Comparison of ENCODE assay signal across 15 cellular contexts in the genomic region with DNA sequence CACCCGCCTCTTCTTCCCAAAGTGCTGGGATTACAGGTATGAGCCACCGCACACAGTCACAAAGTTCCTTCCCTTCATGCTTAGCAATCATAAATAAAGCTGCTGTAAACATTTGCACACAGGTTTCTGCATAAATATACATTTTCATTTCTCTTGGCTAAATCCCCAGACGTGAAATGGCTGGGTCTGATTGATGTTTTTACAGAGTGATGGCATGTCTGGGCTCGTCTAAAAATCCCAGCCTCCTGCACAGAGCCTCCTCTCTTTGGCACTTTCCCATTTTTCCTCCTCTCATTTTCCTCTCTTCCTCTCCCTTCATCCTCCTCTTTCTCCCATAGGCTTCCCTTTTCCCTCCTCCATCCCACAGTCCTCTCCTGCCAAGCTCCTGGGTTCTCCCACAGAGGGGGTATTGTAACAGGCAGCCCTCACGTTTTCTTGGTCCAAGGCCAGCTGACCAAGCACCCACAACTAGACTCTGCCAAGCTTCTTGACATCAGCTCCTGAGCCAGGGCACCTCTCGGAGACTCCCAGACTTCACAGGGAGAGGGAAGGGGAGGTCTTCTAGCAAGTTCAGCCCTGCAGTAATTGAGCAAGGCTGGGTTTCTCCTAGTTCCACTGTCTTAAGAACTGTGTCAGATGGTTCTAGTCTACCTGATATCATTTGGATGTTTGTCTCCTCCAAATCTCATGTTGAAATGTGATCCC. TPM values are rescaled to one million over a fixed set of nuclear protein-coding genes. Genes with fewer than 3 reads are reported as not detected.
"Had no signal": no experiment of that assay in that cellular context is flagged by ENCODE, and none has a peak within 500 bp of the region (broad histone marks: within the 10 kb centered on the region; RNA-seq: fewer than 3 reads in every experiment).

No MANE protein-coding gene starts in this region.

- H3K4me1 ChIP-seq: body of pancreas had no signal

- ATAC-seq: body of pancreas; right cardiac atrium; stimulated activated effector memory CD8-positive, alpha-beta T cell treated with anti-CD3 and anti-CD28 coated beads, Interleukin-12 subunit alpha, Interleukin-12 subunit beta, amount 100 ng/mL, for 72 hours had no signal

- H3K4me3 ChIP-seq: body of pancreas, dorsolateral prefrontal cortex, transverse colon had no signal

- H3K36me3 ChIP-seq: transverse colon had no signal

- H3K27ac ChIP-seq: body of pancreas, dorsolateral prefrontal cortex, transverse colon had no signal

- H3K36me3 Mint-ChIP-seq: activated naive CD4-positive, alpha-beta T cell treated with anti-CD3 and anti-CD28 coated beads, Interleukin-2, amount 50 U/mL, for 24 hours; stimulated activated effector memory CD8-positive, alpha-beta T cell treated with anti-CD3 and anti-CD28 coated beads, Interleukin-12 subunit alpha, Interleukin-12 subunit beta, amount 100 ng/mL, for 72 hours had no signal

- H3K9me3 ChIP-seq: body of pancreas, transverse colon had no signal

- H3K27ac Mint-ChIP-seq: activated CD4-positive, alpha-beta T cell treated with anti-CD3 and anti-CD28 coated beads, Interleukin-2, amount 10 ng/mL, durations not matched to agents 7 days and 5 days; activated naive CD4-positive, alpha-beta T cell treated with anti-CD3 and anti-CD28 coated beads, Interleukin-2, amount 50 U/mL, for 24 hours; activated T-helper 2 cell treated with anti-CD3 and anti-CD28 coated beads, Interferon-gamma antibody, Interleukin-2, Interleukin-4, amounts not matched to agents 10 μg/mL and 5 μg/mL and 100 μg/mL, durations not matched to agents 14 hours and 24 hours and 36 hours; stimulated activated effector memory CD8-positive, alpha-beta T cell treated with anti-CD3 and anti-CD28 coated beads, Interleukin-12 subunit alpha, Interleukin-12 subunit beta, amount 100 ng/mL, for 72 hours had no signal

- H3K27me3 Mint-ChIP-seq: activated naive CD4-positive, alpha-beta T cell treated with anti-CD3 and anti-CD28 coated beads, Interleukin-2, amount 50 U/mL, for 24 hours had no signal

- H3K4me3 Mint-ChIP-seq: activated CD4-positive, alpha-beta T cell treated with anti-CD3 and anti-CD28 coated beads, Interleukin-2, amount 10 ng/mL, durations not matched to agents 7 days and 5 days; activated naive CD4-positive, alpha-beta T cell treated with anti-CD3 and anti-CD28 coated beads, Interleukin-2, amount 50 U/mL, for 24 hours; stimulated activated effector memory CD8-positive, alpha-beta T cell treated with anti-CD3 and anti-CD28 coated beads, Interleukin-12 subunit alpha, Interleukin-12 subunit beta, amount 100 ng/mL, for 72 hours had no signal

- H3K27me3 ChIP-seq: body of pancreas, transverse colon had no signal

- H3K9me3 Mint-ChIP-seq: activated CD4-positive, alpha-beta T cell treated with anti-CD3 and anti-CD28 coated beads, Interleukin-2, amount 10 ng/mL, durations not matched to agents 7 days and 5 days; activated naive CD4-positive, alpha-beta T cell treated with anti-CD3 and anti-CD28 coated beads, Interleukin-2, amount 50 U/mL, for 24 hours; activated T-helper 2 cell treated with anti-CD3 and anti-CD28 coated beads, Interferon-gamma antibody, Interleukin-2, Interleukin-4, amounts not matched to agents 10 μg/mL and 5 μg/mL and 100 μg/mL, durations not matched to agents 14 hours and 24 hours and 36 hours; stimulated activated effector memory CD8-positive, alpha-beta T cell treated with anti-CD3 and anti-CD28 coated beads, Interleukin-12 subunit alpha, Interleukin-12 subunit beta, amount 100 ng/mL, for 72 hours had no signal

- DNase-seq: activated CD4-positive, alpha-beta T cell treated with anti-CD3 and anti-CD28 coated beads, Interleukin-2, amount 10 ng/mL, durations not matched to agents 7 days and 5 days; activated CD4-positive, CD25-positive, alpha-beta regulatory T cell; activated CD8-positive, alpha-beta memory T cell treated with anti-CD3 and anti-CD28 coated beads for 24 hours; body of pancreas; dorsolateral prefrontal cortex; hippocampal formation; kidney glomerular epithelial cell; midbrain; right cardiac atrium; transverse colon had no signal

RNA-seq across cellular contexts. Expression of a gene that starts 10.5 kb away (rescaled TPM):
- total RNA-seq: activated CD4-positive, alpha-beta T cell treated with anti-CD3 and anti-CD28 coated beads, Interleukin-2, amount 10 ng/mL, durations not matched to agents 7 days and 5 days; activated T-helper 2 cell treated with anti-CD3 and anti-CD28 coated beads, Interferon-gamma antibody, Interleukin-2, Interleukin-4, amounts not matched to agents 10 μg/mL and 5 μg/mL and 100 μg/mL, durations not matched to agents 14 hours and 24 hours and 36 hours; body of pancreas; fibroblast of lung; T-helper 1 cell treated with Interleukin-12 subunit alpha and Interleukin-12 subunit beta and Interleukin-4 antibody, amounts not matched to agents 30 ng/mL and 1 ng/mL, for 36 hours had no signal
